In the genomic region with DNA sequence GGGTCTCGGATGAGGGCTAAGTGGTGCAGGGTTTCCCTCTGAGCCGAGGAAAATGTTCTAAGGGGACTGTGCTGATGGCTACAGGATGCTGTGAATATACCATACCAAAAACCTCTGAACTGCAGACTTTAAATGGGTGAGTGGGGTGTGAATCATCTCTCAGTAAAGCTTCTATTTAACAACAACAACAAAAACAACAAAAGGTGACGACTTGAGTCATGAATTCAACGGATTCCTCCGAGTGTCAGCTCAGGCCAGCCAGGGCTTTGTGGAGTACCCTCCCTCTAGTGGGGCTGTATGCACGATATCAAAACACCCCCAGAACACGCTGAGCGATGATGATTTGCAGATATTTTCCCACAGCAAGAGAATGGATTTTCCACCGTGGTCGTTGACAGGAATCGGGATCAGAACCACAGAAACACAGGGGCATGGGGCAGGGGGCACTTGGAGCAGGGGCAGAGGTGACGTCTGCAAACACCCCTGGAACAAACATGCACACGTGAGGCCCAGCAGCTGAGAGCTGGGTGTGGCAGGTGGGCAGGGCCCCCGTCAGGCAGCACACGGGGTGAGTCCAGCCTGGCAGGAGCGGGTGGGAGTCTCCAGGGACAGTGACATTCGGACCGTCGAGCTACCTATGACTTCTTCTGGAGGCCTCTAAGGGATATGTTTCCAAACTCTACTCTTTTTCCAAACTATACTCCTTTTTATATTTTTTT, we compare ENCODE assay signal across 2 cellular contexts.
TF ChIP-seq lines count a peak whose summit lies in the region.

No MANE protein-coding gene starts in this region.

TF ChIP-seq in HEK293, 187 proteins besides CTCF, POLR2A, EP300 and RAD21:
- TF ChIP-seq KLF1 (tag by site-specific recombination; IDR thresholded peaks at IDR 0.05) (peak; percentile 63), ZNF585B (tag by site-specific recombination; IDR thresholded peaks at IDR 0.05) (no peak), SALL2 (tag by site-specific recombination; IDR thresholded peaks at IDR 0.05; ENCODE audit: borderline replicate concordance) (no peak), KLF16 (tag by site-specific recombination; IDR thresholded peaks at IDR 0.05) (no peak), KLF9 (tag by site-specific recombination; IDR thresholded peaks at IDR 0.05; ENCODE audit: low read depth) (0 out of 2 replicates have a peak, but pooled peaks have one; percentile 16), IKZF3 (tag by site-specific recombination; IDR thresholded peaks at IDR 0.05) (no peak), ZNF48 (tag by site-specific recombination; IDR thresholded peaks at IDR 0.05) (no peak)
- TF ChIP-seq, protein P1, sequence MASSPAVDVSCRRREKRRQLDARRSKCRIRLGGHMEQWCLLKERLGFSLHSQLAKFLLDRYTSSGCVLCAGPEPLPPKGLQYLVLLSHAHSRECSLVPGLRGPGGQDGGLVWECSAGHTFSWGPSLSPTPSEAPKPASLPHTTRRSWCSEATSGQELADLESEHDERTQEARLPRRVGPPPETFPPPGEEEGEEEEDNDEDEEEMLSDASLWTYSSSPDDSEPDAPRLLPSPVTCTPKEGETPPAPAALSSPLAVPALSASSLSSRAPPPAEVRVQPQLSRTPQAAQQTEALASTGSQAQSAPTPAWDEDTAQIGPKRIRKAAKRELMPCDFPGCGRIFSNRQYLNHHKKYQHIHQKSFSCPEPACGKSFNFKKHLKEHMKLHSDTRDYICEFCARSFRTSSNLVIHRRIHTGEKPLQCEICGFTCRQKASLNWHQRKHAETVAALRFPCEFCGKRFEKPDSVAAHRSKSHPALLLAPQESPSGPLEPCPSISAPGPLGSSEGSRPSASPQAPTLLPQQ (tag by site-specific recombination; IDR thresholded peaks at IDR 0.05): no peak
- TF ChIP-seq, protein P2, sequence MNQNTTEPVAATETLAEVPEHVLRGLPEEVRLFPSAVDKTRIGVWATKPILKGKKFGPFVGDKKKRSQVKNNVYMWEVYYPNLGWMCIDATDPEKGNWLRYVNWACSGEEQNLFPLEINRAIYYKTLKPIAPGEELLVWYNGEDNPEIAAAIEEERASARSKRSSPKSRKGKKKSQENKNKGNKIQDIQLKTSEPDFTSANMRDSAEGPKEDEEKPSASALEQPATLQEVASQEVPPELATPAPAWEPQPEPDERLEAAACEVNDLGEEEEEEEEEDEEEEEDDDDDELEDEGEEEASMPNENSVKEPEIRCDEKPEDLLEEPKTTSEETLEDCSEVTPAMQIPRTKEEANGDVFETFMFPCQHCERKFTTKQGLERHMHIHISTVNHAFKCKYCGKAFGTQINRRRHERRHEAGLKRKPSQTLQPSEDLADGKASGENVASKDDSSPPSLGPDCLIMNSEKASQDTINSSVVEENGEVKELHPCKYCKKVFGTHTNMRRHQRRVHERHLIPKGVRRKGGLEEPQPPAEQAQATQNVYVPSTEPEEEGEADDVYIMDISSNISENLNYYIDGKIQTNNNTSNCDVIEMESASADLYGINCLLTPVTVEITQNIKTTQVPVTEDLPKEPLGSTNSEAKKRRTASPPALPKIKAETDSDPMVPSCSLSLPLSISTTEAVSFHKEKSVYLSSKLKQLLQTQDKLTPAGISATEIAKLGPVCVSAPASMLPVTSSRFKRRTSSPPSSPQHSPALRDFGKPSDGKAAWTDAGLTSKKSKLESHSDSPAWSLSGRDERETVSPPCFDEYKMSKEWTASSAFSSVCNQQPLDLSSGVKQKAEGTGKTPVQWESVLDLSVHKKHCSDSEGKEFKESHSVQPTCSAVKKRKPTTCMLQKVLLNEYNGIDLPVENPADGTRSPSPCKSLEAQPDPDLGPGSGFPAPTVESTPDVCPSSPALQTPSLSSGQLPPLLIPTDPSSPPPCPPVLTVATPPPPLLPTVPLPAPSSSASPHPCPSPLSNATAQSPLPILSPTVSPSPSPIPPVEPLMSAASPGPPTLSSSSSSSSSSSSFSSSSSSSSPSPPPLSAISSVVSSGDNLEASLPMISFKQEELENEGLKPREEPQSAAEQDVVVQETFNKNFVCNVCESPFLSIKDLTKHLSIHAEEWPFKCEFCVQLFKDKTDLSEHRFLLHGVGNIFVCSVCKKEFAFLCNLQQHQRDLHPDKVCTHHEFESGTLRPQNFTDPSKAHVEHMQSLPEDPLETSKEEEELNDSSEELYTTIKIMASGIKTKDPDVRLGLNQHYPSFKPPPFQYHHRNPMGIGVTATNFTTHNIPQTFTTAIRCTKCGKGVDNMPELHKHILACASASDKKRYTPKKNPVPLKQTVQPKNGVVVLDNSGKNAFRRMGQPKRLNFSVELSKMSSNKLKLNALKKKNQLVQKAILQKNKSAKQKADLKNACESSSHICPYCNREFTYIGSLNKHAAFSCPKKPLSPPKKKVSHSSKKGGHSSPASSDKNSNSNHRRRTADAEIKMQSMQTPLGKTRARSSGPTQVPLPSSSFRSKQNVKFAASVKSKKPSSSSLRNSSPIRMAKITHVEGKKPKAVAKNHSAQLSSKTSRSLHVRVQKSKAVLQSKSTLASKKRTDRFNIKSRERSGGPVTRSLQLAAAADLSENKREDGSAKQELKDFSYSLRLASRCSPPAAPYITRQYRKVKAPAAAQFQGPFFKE (tag by site-specific recombination; IDR thresholded peaks at IDR 0.05; ENCODE audit: borderline replicate concordance): no peak
- TF ChIP-seq, protein P3, sequence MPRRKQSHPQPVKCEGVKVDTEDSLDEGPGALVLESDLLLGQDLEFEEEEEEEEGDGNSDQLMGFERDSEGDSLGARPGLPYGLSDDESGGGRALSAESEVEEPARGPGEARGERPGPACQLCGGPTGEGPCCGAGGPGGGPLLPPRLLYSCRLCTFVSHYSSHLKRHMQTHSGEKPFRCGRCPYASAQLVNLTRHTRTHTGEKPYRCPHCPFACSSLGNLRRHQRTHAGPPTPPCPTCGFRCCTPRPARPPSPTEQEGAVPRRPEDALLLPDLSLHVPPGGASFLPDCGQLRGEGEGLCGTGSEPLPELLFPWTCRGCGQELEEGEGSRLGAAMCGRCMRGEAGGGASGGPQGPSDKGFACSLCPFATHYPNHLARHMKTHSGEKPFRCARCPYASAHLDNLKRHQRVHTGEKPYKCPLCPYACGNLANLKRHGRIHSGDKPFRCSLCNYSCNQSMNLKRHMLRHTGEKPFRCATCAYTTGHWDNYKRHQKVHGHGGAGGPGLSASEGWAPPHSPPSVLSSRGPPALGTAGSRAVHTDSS (tag by site-specific recombination; IDR thresholded peaks at IDR 0.05): no peak
- TF ChIP-seq, protein P4, sequence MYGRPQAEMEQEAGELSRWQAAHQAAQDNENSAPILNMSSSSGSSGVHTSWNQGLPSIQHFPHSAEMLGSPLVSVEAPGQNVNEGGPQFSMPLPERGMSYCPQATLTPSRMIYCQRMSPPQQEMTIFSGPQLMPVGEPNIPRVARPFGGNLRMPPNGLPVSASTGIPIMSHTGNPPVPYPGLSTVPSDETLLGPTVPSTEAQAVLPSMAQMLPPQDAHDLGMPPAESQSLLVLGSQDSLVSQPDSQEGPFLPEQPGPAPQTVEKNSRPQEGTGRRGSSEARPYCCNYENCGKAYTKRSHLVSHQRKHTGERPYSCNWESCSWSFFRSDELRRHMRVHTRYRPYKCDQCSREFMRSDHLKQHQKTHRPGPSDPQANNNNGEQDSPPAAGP (tag by site-specific recombination; IDR thresholded peaks at IDR 0.05): no peak

TF ChIP-seq in H1, 55 proteins besides CTCF, POLR2A, EP300 and RAD21:
- no peak for TF ChIP-seq RFX5 (IDR thresholded peaks at IDR 0.05; ENCODE audit: borderline replicate concordance, low read depth, low read length)
- TF ChIP-seq JUN (IDR thresholded peaks at IDR 0.05; ENCODE audit: low read depth, low read length): no peak
- no peak for TF ChIP-seq TAF1 (IDR thresholded peaks at IDR 0.05; ENCODE audit: low read depth, low read length)
- TF ChIP-seq POLR2AphosphoS5 (IDR thresholded peaks at IDR 0.05; ENCODE audit: low read depth, low read length): no peak
- TF ChIP-seq BACH1 (IDR thresholded peaks at IDR 0.05; ENCODE audit: low read length): no peak
- no peak for TF ChIP-seq TAF7 (optimal IDR thresholded peaks at IDR 0.05; ENCODE audit: borderline replicate concordance, low read depth, low read length)
- TF ChIP-seq SUZ12 (IDR thresholded peaks at IDR 0.05; ENCODE audit: low read length): no peak
- TF ChIP-seq CHD2 (IDR thresholded peaks at IDR 0.05; ENCODE audit: low read length): no peak
